ENCODE assay signal across 13 cellular contexts in genomic region chr19:12984143-12984627, GRCh38. TPM values are rescaled to one million over a fixed set of nuclear protein-coding genes. Genes with fewer than 3 reads are reported as not detected.
DNase-seq lines count a peak whose midpoint lies in the region; ATAC-seq, FAIRE-seq and TF ChIP-seq lines count a peak whose summit lies in the region.
"Had no signal": no experiment of that assay in that cellular context is flagged by ENCODE, and none has a peak within 500 bp of the region (broad histone marks: within the 10 kb centered on the region; RNA-seq: fewer than 3 reads in every experiment).

No MANE protein-coding gene starts in this region.

- H3K9me1 ChIP-seq in K562 (ENCODE audit: control insufficient read depth, insufficient read depth, low read length), result no peaks in the 10 kb centered on the region

- H3K9me2 ChIP-seq in OCI-LY7 (ENCODE audit: insufficient read depth, low read length), result no peaks in the 10 kb centered on the region

- peak overlapping the region; percentile 80; the same call in 1 of the 2 replicates for H2AFZ ChIP-seq in K562 (ENCODE audit: low read depth, low read length)
- no peak overlapping the region for H2AFZ ChIP-seq in OCI-LY7 (ENCODE audit: low read length)

- in situ Hi-C loops in K562 (cut with MboI), result no loop called here

- H3K27me3 ChIP-seq in K562 (ENCODE audit: control insufficient read depth in 2 of 2, insufficient read depth in 2 of 2, low read length in 2 of 2) (no peaks in the 10 kb centered on the region), mucosa of stomach (ENCODE audit: control insufficient read depth, insufficient read depth, low read length) (peaks cover 11% of the 10 kb centered on the region), thoracic aorta (replicated peaks; ENCODE audit: insufficient read depth) (no peaks in the 10 kb centered on the region)
- H3K27me3 ChIP-seq: upper lobe of left lung had no signal

- H3K4me1 ChIP-seq in K562 (replicated peaks in 1 of 2; ENCODE audit: control insufficient read depth in 2 of 2, insufficient read depth in 2 of 2, low read length in 2 of 2), result peaks cover 21 to 47% of the 10 kb centered on the region in 2 experiments; a peak in 4 of 5 replicates
- peaks cover 34% of the 10 kb centered on the region for H3K4me1 ChIP-seq in mucosa of stomach (ENCODE audit: control insufficient read depth, insufficient read depth, low read length)
- peaks cover 0 to 5% of the 10 kb centered on the region in 2 donors for H3K4me1 ChIP-seq in thoracic aorta (ENCODE audit: control insufficient read depth in 1 of 2, low read depth in 2 of 2)
- H3K4me1 ChIP-seq in OCI-LY7 (ENCODE audit: insufficient read depth, low read length, poor library complexity, severe bottlenecking), result no peaks in the 10 kb centered on the region

- CTCF ChIA-PET in K562 (lab: Yijun Ruan, JAX; ENCODE audit: low intra/inter-chr PET ratio) (interaction anchor here (0.8 to 2.2 kb wide), 3 partner anchors 52 to 111 kb away, joined by 3 to 10 read pairs (median 4); no protein-coding TSS in a partner anchor), OCI-LY7 (lab: Charles Lee; ENCODE audit: unreplicated experiment) (interaction anchor here (0.6 kb wide), 1 partner anchor 77 kb away, joined by 8 read pairs; no protein-coding TSS in a partner anchor)

- no peak for TF ChIP-seq EP300 in K562 (IDR thresholded peaks at IDR 0.05; ENCODE audit: low read length)

- no peak for TF ChIP-seq RAD21 in K562 (CRISPR knock-in tag; conservative IDR thresholded peaks at IDR 0.05 in 1 of 2, IDR thresholded peaks at IDR 0.05 in 1 of 2)

- BruUV-seq in K562 (replicated peaks; lab: Mats Ljungman, UMichigan) (no TSS peak), OCI-LY7 (replicated peaks; lab: Mats Ljungman, UMichigan) (no TSS peak)

- WGBS in K562 (ENCODE audit: insufficient coverage, low coverage, missing lambda C conversion rate), result 69% methylated on average over 3 of the region's 3 CpGs

- TF ChIP-seq CTCF in K562 (IDR thresholded peaks at IDR 0.05 in 2 of 3, conservative IDR thresholded peaks at IDR 0.05 in 1 of 3; ENCODE audit: insufficient read depth in 2 of 3, low read depth in 1 of 3, low read length in 3 of 3) (no peak), thoracic aorta (IDR thresholded peaks at IDR 0.05) (no peak), OCI-LY7 (conservative IDR thresholded peaks at IDR 0.05; ENCODE audit: low read length) (no peak)

- POLR2A ChIA-PET in K562 (lab: Yijun Ruan, JAX), result no interaction called here
- POLR2A ChIA-PET in OCI-LY7 (lab: Charles Lee), result no interaction called here

- H3K4me3 ChIP-seq in K562 (no peak overlapping the region), mucosa of stomach (ENCODE audit: low read length) (no peak overlapping the region), thoracic aorta (no peak overlapping the region), OCI-LY7 (ENCODE audit: low read depth, low read length, poor library complexity, severe bottlenecking) (no peak overlapping the region)

- no peak overlapping the region; the same call in 1 of the 3 replicates for H3K27ac ChIP-seq in K562 (ENCODE audit: extremely low read depth, low read depth, low read length)
- H3K27ac ChIP-seq in thoracic aorta, result no peak overlapping the region
- no peak overlapping the region for H3K27ac ChIP-seq in OCI-LY7 (ENCODE audit: low read depth, low read length, poor library complexity, severe bottlenecking)
- H3K27ac ChIP-seq: left lung, upper lobe of left lung had no signal

- DNase-seq in NCI-H2171 treated with DMSO at 0.1 percent for 48 hours (lab: John Stamatoyannopoulos, UW) (peak; percentile 53), NCI-H2171 (lab: John Stamatoyannopoulos, UW) (no peak), K562 (ENCODE audit: extremely low read depth in 1 of 4, low spot score in 3 of 4) (no peak), thoracic aorta (ENCODE audit: low spot score) (no peak), OCI-LY7 (ENCODE audit: low spot score) (no peak), activated T-cell treated with anti-CD3 and anti-CD28 coated beads for 4 hours (no peak), NCI-H446 treated with DMSO at 0.1 percent for 48 hours (lab: John Stamatoyannopoulos, UW) (no peak)
- DNase-seq: DMS 273 treated with DMSO at 0.1 percent for 48 hours had no signal

- no peak for TF ChIP-seq POLR2A in K562 (conservative IDR thresholded peaks at IDR 0.05)

- H4K20me1 ChIP-seq in K562 (replicated peaks; ENCODE audit: control insufficient read depth, insufficient read depth, low read length) (no peaks in the 10 kb centered on the region), OCI-LY7 (ENCODE audit: insufficient read depth, low read length) (no peaks in the 10 kb centered on the region)

- H3K9ac ChIP-seq in K562 (ENCODE audit: insufficient read depth in 1 of 2, low read depth in 2 of 2, low read length in 2 of 2) (no peak overlapping the region; a peak in 1 of 4 replicates), mucosa of stomach (ENCODE audit: low read length) (peak overlapping the region; percentile 32)

- H3K9me3 ChIP-seq in K562 (replicated peaks; ENCODE audit: control insufficient read depth, insufficient read depth, low read depth, low read length) (no peaks in the 10 kb centered on the region), mucosa of stomach (ENCODE audit: control insufficient read depth, low read length) (no peaks in the 10 kb centered on the region), thoracic aorta (no peaks in the 10 kb centered on the region), OCI-LY7 (ENCODE audit: low read length) (no peaks in the 10 kb centered on the region)
- H3K9me3 ChIP-seq: left lung, upper lobe of left lung had no signal

- H3K79me2 ChIP-seq in K562 (ENCODE audit: control insufficient read depth, insufficient read depth, low read length), result no peaks in the 10 kb centered on the region
- no peaks in the 10 kb centered on the region for H3K79me2 ChIP-seq in OCI-LY7 (ENCODE audit: insufficient read depth, low read depth, low read length)

- intact Hi-C loops in K562 (cut with micrococcal nuclease) (no loop called here), OCI-LY7 (cut with micrococcal nuclease; ENCODE audit: unreplicated experiment) (no loop called here)

- no peak overlapping the region for H3K4me2 ChIP-seq in K562 (ENCODE audit: insufficient read depth, low read length)
- no peak overlapping the region for H3K4me2 ChIP-seq in OCI-LY7 (ENCODE audit: low read length)

- H3K36me3 ChIP-seq in K562 (ENCODE audit: control insufficient read depth, insufficient read depth, low read length), result no peaks in the 10 kb centered on the region
- no peaks in the 10 kb centered on the region for H3K36me3 ChIP-seq in mucosa of stomach (ENCODE audit: control insufficient read depth, insufficient read depth, low read length)
- no peaks in the 10 kb centered on the region for H3K36me3 ChIP-seq in thoracic aorta
- H3K36me3 ChIP-seq in OCI-LY7 (ENCODE audit: insufficient read depth, low read length), result no peaks in the 10 kb centered on the region
- H3K36me3 ChIP-seq: left lung, upper lobe of left lung had no signal

- ATAC-seq in K562 (no peak), thoracic aorta (ENCODE audit: insufficient number of reproducible peaks, low FRiP score, low read depth) (peak; percentile 10)

- FAIRE-seq in K562 (lab: Jason Lieb, UNC), result peak; percentile 67
- FAIRE-seq: frontal cortex had no signal

RNA-seq across cellular contexts. Expression of gene NFIX, which starts 11.1 kb away (rescaled TPM):
- 18.3 and 47.5 TPM in 2 replicates for total RNA-seq in K562 (2011; cell fraction: chromatin; rRNA removed; ENCODE audit: low replicate concordance)
- total RNA-seq in K562 (2011; cell fraction: nucleolus; rRNA removed), result 13.6 and 14.8 TPM in 2 replicates
- 10.4 and 11.4 TPM in 2 replicates for total RNA-seq in K562 (2011; cell fraction: nucleoplasm; rRNA removed)
- total RNA-seq in K562 (2014; rRNA removed), result 5.4 and 7.7 TPM in 2 replicates
- total RNA-seq in K562 (2014; rRNA removed; fragmentation: Illumina TruSeq; extraction: Trizol), result 2.3 and 6.4 TPM in 2 replicates
- total RNA-seq in K562 (2015; rRNA removed; fragmentation: Illumina TruSeq; extraction: Trizol), result 3.1 and 3.8 TPM in 2 replicates
- total RNA-seq in K562 (2021), result 23.1 and 26.8 TPM in 2 replicates
- 2.9 and 5.6 TPM in 2 replicates for polyA plus RNA-seq in K562 (2011; rRNA removed)
- polyA plus RNA-seq in K562 (2011; cell fraction: cytosol; rRNA removed), result 3.2 and 3.6 TPM in 2 replicates
- polyA plus RNA-seq in K562 (2011; cell fraction: nucleus; rRNA removed), result 10.1 and 10.4 TPM in 2 replicates
- polyA plus RNA-seq in K562 (2012), result 8.7 and 9.6 TPM in 2 replicates
- 7.7 and 9.2 TPM in 2 replicates for polyA plus RNA-seq in K562 (2014; fragmentation: Illumina TruSeq; extraction: Trizol)
- under 1 TPM; 0.28 to 0.34 TPM for polyA plus RNA-seq in K562 (2014; fragmentation: Nextera tagmentation; extraction: Ambion mirVana)
- 6.8 and 7.2 TPM in 2 replicates for polyA plus RNA-seq in K562 (2014; rRNA removed)
- polyA minus RNA-seq in K562 (2011; rRNA and poly(A)+ RNA removed), result 2.8 and 3.1 TPM in 2 replicates
- polyA minus RNA-seq in K562 (2011; cell fraction: cytosol; rRNA and poly(A)+ RNA removed), result 7.3 and 7.8 TPM in 2 replicates
- 5.7 and 7.9 TPM in 2 replicates for polyA minus RNA-seq in K562 (2011; cell fraction: nucleus; rRNA and poly(A)+ RNA removed)
- 100 to 1,000 TPM; 126 to 145 TPM for total RNA-seq in thoracic aorta
- 0.03 and 0.16 TPM in 2 replicates for total RNA-seq in OCI-LY7 (2014; rRNA removed; shearing (Covaris generic))
- total RNA-seq in OCI-LY7 (2022), result 0.68 and 0.72 TPM in 2 replicates

RNA-seq across cellular contexts. Expression of gene DAND5, which starts 14.8 kb away (rescaled TPM):
- total RNA-seq in K562 (2011; cell fraction: chromatin; rRNA removed; ENCODE audit: low replicate concordance), result 2.2 and 4.9 TPM in 2 replicates
- 2.3 and 2.4 TPM in 2 replicates for total RNA-seq in K562 (2011; cell fraction: nucleolus; rRNA removed)
- 2.3 and 3.3 TPM in 2 replicates for total RNA-seq in K562 (2011; cell fraction: nucleoplasm; rRNA removed)
- 0.27 and 0.82 TPM in 2 replicates for total RNA-seq in K562 (2014; rRNA removed)
- 0.38 and 0.40 TPM in 2 replicates for total RNA-seq in K562 (2014; rRNA removed; fragmentation: Illumina TruSeq; extraction: Trizol)
- total RNA-seq in K562 (2015; rRNA removed; fragmentation: Illumina TruSeq; extraction: Trizol), result 0.22 and 0.23 TPM in 2 replicates
- total RNA-seq in K562 (2021), result 0.74 and 0.78 TPM in 2 replicates
- polyA plus RNA-seq in K562 (2011; rRNA removed), result 0.60 and 0.89 TPM in 2 replicates
- polyA plus RNA-seq in K562 (2011; cell fraction: cytosol; rRNA removed), result 0.71 and 0.72 TPM in 2 replicates
- polyA plus RNA-seq in K562 (2011; cell fraction: nucleus; rRNA removed), result 1.9 and 3.0 TPM in 2 replicates
- 0.43 and 0.97 TPM in 2 replicates for polyA plus RNA-seq in K562 (2012)
- 0.71 and 0.83 TPM in 2 replicates for polyA plus RNA-seq in K562 (2014; fragmentation: Illumina TruSeq; extraction: Trizol)
- polyA plus RNA-seq in K562 (2014; fragmentation: Nextera tagmentation; extraction: Ambion mirVana), result under 1 TPM; 0.42 to 0.63 TPM
- 0.50 and 0.66 TPM in 2 replicates for polyA plus RNA-seq in K562 (2014; rRNA removed)
- polyA minus RNA-seq in K562 (2011; rRNA and poly(A)+ RNA removed), result 0.18 and 0.28 TPM in 2 replicates
- 0.48 TPM in 1 of 2 replicates, not detected in the other for polyA minus RNA-seq in K562 (2011; cell fraction: cytosol; rRNA and poly(A)+ RNA removed)
- 0.33 TPM in 1 of 2 replicates, not detected in the other for polyA minus RNA-seq in K562 (2011; cell fraction: nucleus; rRNA and poly(A)+ RNA removed)
- not detected for total RNA-seq in thoracic aorta
- total RNA-seq in OCI-LY7 (2014; rRNA removed; shearing (Covaris generic)), result 0.06 and 0.18 TPM in 2 replicates
- 0.77 and 0.84 TPM in 2 replicates for total RNA-seq in OCI-LY7 (2022)
- total RNA-seq: mononuclear cell, upper lobe of left lung had no signal

RNA-seq across cellular contexts. Expression of gene GADD45GIP1, which starts 27.2 kb away (rescaled TPM):
- total RNA-seq in K562 (2011; cell fraction: chromatin; rRNA removed; ENCODE audit: low replicate concordance), result 2.1 and 5.5 TPM in 2 replicates
- total RNA-seq in K562 (2011; cell fraction: nucleolus; rRNA removed), result 10.1 and 11.0 TPM in 2 replicates
- total RNA-seq in K562 (2011; cell fraction: nucleoplasm; rRNA removed), result 7.2 TPM in 2 replicates
- total RNA-seq in K562 (2014; rRNA removed) (143 and 161 TPM in 2 replicates), K562 (2014; rRNA removed; fragmentation: Illumina TruSeq; extraction: Trizol) (9.1 and 12.9 TPM in 2 replicates), K562 (2015; rRNA removed; fragmentation: Illumina TruSeq; extraction: Trizol) (39.5 and 40.1 TPM in 2 replicates), K562 (2021) (47.3 and 48.8 TPM in 2 replicates), thoracic aorta (10 to 100 TPM; 30.2 to 42.8 TPM), OCI-LY7 (2022) (24.7 and 32.4 TPM in 2 replicates)
- polyA plus RNA-seq in K562 (2011; rRNA removed) (29.2 and 30.4 TPM in 2 replicates), K562 (2014; fragmentation: Illumina TruSeq; extraction: Trizol) (11.5 and 20.3 TPM in 2 replicates), K562 (2014; fragmentation: Nextera tagmentation; extraction: Ambion mirVana) (1 to 10 TPM; 5.1 to 6.8 TPM), K562 (2014; rRNA removed) (114 and 122 TPM in 2 replicates)
- polyA plus RNA-seq in K562 (2011; cell fraction: cytosol; rRNA removed), result 29.3 and 72.0 TPM in 2 replicates
- polyA plus RNA-seq in K562 (2011; cell fraction: nucleus; rRNA removed), result 15.3 and 17.2 TPM in 2 replicates
- polyA plus RNA-seq in K562 (2012), result 35.2 and 43.7 TPM in 2 replicates
- 4.2 and 6.1 TPM in 2 replicates for polyA minus RNA-seq in K562 (2011; rRNA and poly(A)+ RNA removed)
- 9.9 and 13.6 TPM in 2 replicates for polyA minus RNA-seq in K562 (2011; cell fraction: cytosol; rRNA and poly(A)+ RNA removed)
- polyA minus RNA-seq in K562 (2011; cell fraction: nucleus; rRNA and poly(A)+ RNA removed), result 4.6 and 5.3 TPM in 2 replicates
- 29.5 and 43.0 TPM in 2 replicates for total RNA-seq in OCI-LY7 (2014; rRNA removed; shearing (Covaris generic))

RNA-seq across cellular contexts. Expression of gene RAD23A, which starts 38.5 kb away (rescaled TPM):
- total RNA-seq in K562 (2011; cell fraction: chromatin; rRNA removed; ENCODE audit: low replicate concordance), result 62.5 and 156 TPM in 2 replicates
- 117 and 120 TPM in 2 replicates for total RNA-seq in K562 (2011; cell fraction: nucleolus; rRNA removed)
- 89.2 and 96.1 TPM in 2 replicates for total RNA-seq in K562 (2011; cell fraction: nucleoplasm; rRNA removed)
- total RNA-seq in K562 (2014; rRNA removed), result 181 and 279 TPM in 2 replicates
- 47.8 and 56.5 TPM in 2 replicates for total RNA-seq in K562 (2014; rRNA removed; fragmentation: Illumina TruSeq; extraction: Trizol)
- 102 and 103 TPM in 2 replicates for total RNA-seq in K562 (2015; rRNA removed; fragmentation: Illumina TruSeq; extraction: Trizol)
- 143 and 155 TPM in 2 replicates for total RNA-seq in K562 (2021)
- polyA plus RNA-seq in K562 (2011; rRNA removed), result 44.1 and 61.2 TPM in 2 replicates
- 93.6 and 155 TPM in 2 replicates for polyA plus RNA-seq in K562 (2011; cell fraction: cytosol; rRNA removed)
- polyA plus RNA-seq in K562 (2011; cell fraction: nucleus; rRNA removed), result 108 and 152 TPM in 2 replicates
- polyA plus RNA-seq in K562 (2012), result 184 and 224 TPM in 2 replicates
- polyA plus RNA-seq in K562 (2014; fragmentation: Illumina TruSeq; extraction: Trizol), result 179 and 212 TPM in 2 replicates
- polyA plus RNA-seq in K562 (2014; fragmentation: Nextera tagmentation; extraction: Ambion mirVana), result 10 to 100 TPM in 1 of 2 experiments, 1 to 10 TPM in 1; 9.5 to 40.4 TPM
- 101 and 127 TPM in 2 replicates for polyA plus RNA-seq in K562 (2014; rRNA removed)
- polyA minus RNA-seq in K562 (2011; rRNA and poly(A)+ RNA removed), result 33.9 and 34.4 TPM in 2 replicates
- polyA minus RNA-seq in K562 (2011; cell fraction: cytosol; rRNA and poly(A)+ RNA removed), result 98.0 and 181 TPM in 2 replicates
- polyA minus RNA-seq in K562 (2011; cell fraction: nucleus; rRNA and poly(A)+ RNA removed), result 31.2 and 37.4 TPM in 2 replicates
- 100 to 1,000 TPM; 116 to 130 TPM for total RNA-seq in thoracic aorta
- total RNA-seq in OCI-LY7 (2014; rRNA removed; shearing (Covaris generic)), result 237 and 243 TPM in 2 replicates
- 171 and 183 TPM in 2 replicates for total RNA-seq in OCI-LY7 (2022)

RNA-seq across cellular contexts. Expression of gene CALR, which starts 45.8 kb away (rescaled TPM):
- total RNA-seq in K562 (2011; cell fraction: chromatin; rRNA removed; ENCODE audit: low replicate concordance), result 1,154 and 1,519 TPM in 2 replicates
- 2,017 and 2,086 TPM in 2 replicates for total RNA-seq in K562 (2011; cell fraction: nucleolus; rRNA removed)
- total RNA-seq in K562 (2011; cell fraction: nucleoplasm; rRNA removed), result 1,334 and 1,801 TPM in 2 replicates
- 673 and 912 TPM in 2 replicates for total RNA-seq in K562 (2014; rRNA removed)
- 473 and 509 TPM in 2 replicates for total RNA-seq in K562 (2014; rRNA removed; fragmentation: Illumina TruSeq; extraction: Trizol)
- 794 and 811 TPM in 2 replicates for total RNA-seq in K562 (2015; rRNA removed; fragmentation: Illumina TruSeq; extraction: Trizol)
- 730 and 790 TPM in 2 replicates for total RNA-seq in K562 (2021)
- polyA plus RNA-seq in K562 (2011; rRNA removed), result 628 and 644 TPM in 2 replicates
- polyA plus RNA-seq in K562 (2011; cell fraction: cytosol; rRNA removed), result 488 and 529 TPM in 2 replicates
- 369 and 585 TPM in 2 replicates for polyA plus RNA-seq in K562 (2011; cell fraction: nucleus; rRNA removed)
- 684 and 846 TPM in 2 replicates for polyA plus RNA-seq in K562 (2012)
- 643 and 731 TPM in 2 replicates for polyA plus RNA-seq in K562 (2014; fragmentation: Illumina TruSeq; extraction: Trizol)
- 100 to 1,000 TPM; 126 to 147 TPM for polyA plus RNA-seq in K562 (2014; fragmentation: Nextera tagmentation; extraction: Ambion mirVana)
- polyA plus RNA-seq in K562 (2014; rRNA removed), result 642 and 658 TPM in 2 replicates
- 673 and 889 TPM in 2 replicates for polyA minus RNA-seq in K562 (2011; rRNA and poly(A)+ RNA removed)
- polyA minus RNA-seq in K562 (2011; cell fraction: cytosol; rRNA and poly(A)+ RNA removed), result 377 and 404 TPM in 2 replicates
- polyA minus RNA-seq in K562 (2011; cell fraction: nucleus; rRNA and poly(A)+ RNA removed), result 138 and 244 TPM in 2 replicates
- total RNA-seq in thoracic aorta, result 100 to 1,000 TPM; 415 to 467 TPM
- 1,039 and 1,069 TPM in 2 replicates for total RNA-seq in OCI-LY7 (2014; rRNA removed; shearing (Covaris generic))
- 398 and 581 TPM in 2 replicates for total RNA-seq in OCI-LY7 (2022)
